In genomic region chr9:129757045-129757444, GRCh38 we compare ENCODE assay signal across 19 cellular contexts. TPM values are rescaled to one million over a fixed set of nuclear protein-coding genes. Genes with fewer than 3 reads are reported as not detected.
DNase-seq lines count a peak whose midpoint lies in the region; ATAC-seq, FAIRE-seq and TF ChIP-seq lines count a peak whose summit lies in the region.
"Had no signal": no experiment of that assay in that cellular context is flagged by ENCODE, and none has a peak within 500 bp of the region (broad histone marks: within the 10 kb centered on the region; RNA-seq: fewer than 3 reads in every experiment).

No MANE protein-coding gene starts in this region.

- no peak overlapping the region for H3K27ac ChIP-seq in GM12878 (ENCODE audit: control insufficient read depth, insufficient read depth)
- H3K27ac ChIP-seq: gastrocnemius medialis had no signal

- H3K27me3 ChIP-seq in GM12878 (replicated peaks in 1 of 2; ENCODE audit: control insufficient read depth in 2 of 2, insufficient read depth in 2 of 2, low read length in 1 of 2) = no peaks in the 10 kb centered on the region; a peak in 1 of 4 replicates
- H3K27me3 ChIP-seq in HAP-1 (ENCODE audit: low read depth) = no peaks in the 10 kb centered on the region; the same call in 1 of the 2 replicates
- H3K27me3 ChIP-seq: BE2C, testis had no signal

- DNase-seq in GM19239 (ENCODE audit: insufficient read length, low spot score) = peak; percentile 29
- peak; percentile 8 to 52 for DNase-seq in NOMO-1 (lab: John Stamatoyannopoulos, UW; ENCODE audit: unreplicated experiment in 2 of 2)
- no peak for DNase-seq in GM12878 (ENCODE audit: low read depth, low spot score)
- DNase-seq in progenitor cell of endocrine pancreas (ENCODE audit: low spot score, unreplicated experiment) = no peak
- no peak for DNase-seq in NCI-H2196 (lab: John Stamatoyannopoulos, UW; ENCODE audit: unreplicated experiment)
- DNase-seq in HAP-1 (ENCODE audit: low spot score in 2 of 2) = no peak
- DNase-seq in GM12892 (ENCODE audit: insufficient read length) = no peak
- DNase-seq: activated effector memory CD4-positive, alpha-beta T cell treated with anti-CD3 and anti-CD28 coated beads, Interleukin-2, amount 50 U/mL, for 16 hours; BE2C; DMS53; gastrocnemius medialis; HFFc6; Karpas-422; NCI-H146; NCI-H226; SHP77; T-helper 2 cell; testis had no signal

- POLR2A ChIA-PET in GM12878 (lab: Charles Lee) = no interaction called here

- H3K79me2 ChIP-seq in GM12878 (ENCODE audit: control insufficient read depth, insufficient read depth, low read length) = no peaks in the 10 kb centered on the region

- FAIRE-seq in GM19239 (lab: Jason Lieb, UNC) (no peak), GM12878 (lab: Jason Lieb, UNC) (no peak), GM12892 (lab: Jason Lieb, UNC) (no peak)

- H3K9me3 ChIP-seq in GM12878 (replicated peaks; ENCODE audit: control insufficient read depth, insufficient read depth, low read length) (no peaks in the 10 kb centered on the region), HAP-1 (no peaks in the 10 kb centered on the region)
- H3K9me3 ChIP-seq: BE2C, gastrocnemius medialis, testis had no signal

- no TSS peak for BruUV-seq in GM12878 (replicated peaks; lab: Mats Ljungman, UMichigan)

- peak overlapping the region; percentile 42 for H3K27ac Mint-ChIP-seq in progenitor cell of endocrine pancreas
- H3K27ac Mint-ChIP-seq: HFFc6 had no signal

- H3K4me3 ChIP-seq in GM12878 (no peak overlapping the region), HAP-1 (no peak overlapping the region)
- H3K4me3 ChIP-seq: gastrocnemius medialis, testis had no signal

- H3K27me3 Mint-ChIP-seq in progenitor cell of endocrine pancreas = peaks cover 36% of the 10 kb centered on the region

- WGBS in GM12878 (ENCODE audit: insufficient coverage, insufficient replicate concordance, low lambda C conversion rate, missing lambda C conversion rate) = 31% methylated on average over 9 of the region's 9 CpGs

- intact Hi-C loops in GM12878 (cut with micrococcal nuclease; ENCODE audit: unreplicated experiment) = no loop called here

- RAD21 ChIA-PET in GM12878 (lab: Charles Lee; ENCODE audit: unreplicated experiment) = interaction anchor here (1.0 kb wide), 1 partner anchor 30 kb away, joined by 3 read pairs; no protein-coding TSS in a partner anchor

- in situ Hi-C loops in GM12878 (cut with MboI) (no loop called here), HAP-1 (cut with MboI; ENCODE audit: low sequenced_read_pairs) (no loop called here)

- H3K9me3 Mint-ChIP-seq in progenitor cell of endocrine pancreas (ENCODE audit: low read depth) = no peaks in the 10 kb centered on the region
- H3K9me3 Mint-ChIP-seq: HFFc6 had no signal

- H3K4me1 Mint-ChIP-seq in progenitor cell of endocrine pancreas (ENCODE audit: low read depth) = peaks cover 6% of the 10 kb centered on the region

- ATAC-seq in GM12878 = peak; percentile 24; the same call in 1 of the 3 replicates
- ATAC-seq: gastrocnemius medialis, left lobe of liver had no signal

- H3K4me2 ChIP-seq in GM12878 (ENCODE audit: control insufficient read depth, insufficient read depth) = peak overlapping the region; percentile 7; the same call in 1 of the 2 replicates

- CTCF ChIA-PET in GM12878 (lab: Yijun Ruan, JAX) = interaction anchor here (1.6 to 2.2 kb wide), 2 partner anchors 19 to 31 kb away, joined by 4 to 8 read pairs; no protein-coding TSS in a partner anchor

- no peak overlapping the region for H2AFZ ChIP-seq in GM12878 (ENCODE audit: control insufficient read depth, low read depth, low read length)

- no peak overlapping the region for H3K4me3 Mint-ChIP-seq in progenitor cell of endocrine pancreas (ENCODE audit: low read depth)
- H3K4me3 Mint-ChIP-seq: HFFc6 had no signal

- H3K36me3 ChIP-seq in GM12878 (ENCODE audit: control insufficient read depth in 2 of 2, insufficient read depth in 2 of 2, low read length in 1 of 2) (no peaks in the 10 kb centered on the region), HAP-1 (replicated peaks) (no peaks in the 10 kb centered on the region)
- H3K36me3 ChIP-seq: BE2C, gastrocnemius medialis had no signal

- SMC1A ChIA-PET in GM12878 (lab: Charles Lee; ENCODE audit: uncharacterized antibody, unreplicated experiment) = no interaction called here

- no peak for TF ChIP-seq CTCF in GM12878 (IDR thresholded peaks at IDR 0.05 in 2 of 3, conservative IDR thresholded peaks at IDR 0.05 in 1 of 3; ENCODE audit: control insufficient read depth in 2 of 3, extremely low read depth in 1 of 3, insufficient read depth in 1 of 3, low read depth in 3 of 3, low read length in 3 of 3)
- no peak for TF ChIP-seq CTCF in progenitor cell of endocrine pancreas (IDR thresholded peaks at IDR 0.05; ENCODE audit: unreplicated experiment)

- no peaks in the 10 kb centered on the region for H4K20me1 ChIP-seq in GM12878 (ENCODE audit: control insufficient read depth, insufficient read depth)

- TF ChIP-seq RAD21 in GM12878 (IDR thresholded peaks at IDR 0.05; ENCODE audit: insufficient read depth, low read depth, low read length) = no peak

- no peak overlapping the region for H3K9ac ChIP-seq in GM12878 (ENCODE audit: control insufficient read depth, insufficient read depth, low read length)

- TF ChIP-seq EP300 in GM12878 (IDR thresholded peaks at IDR 0.05; ENCODE audit: borderline replicate concordance in 1 of 2, control insufficient read depth in 1 of 2, low read depth in 2 of 2, low read length in 2 of 2) = no peak

- H3K36me3 Mint-ChIP-seq in progenitor cell of endocrine pancreas (ENCODE audit: insufficient read depth) = no peaks in the 10 kb centered on the region

- TF ChIP-seq POLR2A in GM12878 (IDR thresholded peaks at IDR 0.05; ENCODE audit: low read depth, low read length) (no peak), GM12892 (IDR thresholded peaks at IDR 0.05; ENCODE audit: low read depth, low read length) (no peak)

- H3K4me1 ChIP-seq in GM12878 (ENCODE audit: control insufficient read depth, insufficient read depth, low read length) (peaks cover 5% of the 10 kb centered on the region; the same call in 1 of the 2 replicates), HAP-1 (peaks cover 10% of the 10 kb centered on the region)

TF ChIP-seq in GM12878, 131 proteins besides CTCF, POLR2A, EP300 and RAD21 (continues in another document):
- TF ChIP-seq FOXM1 (IDR thresholded peaks at IDR 0.05; ENCODE audit: low read depth, low read length) (no peak), NFIC (IDR thresholded peaks at IDR 0.05; ENCODE audit: low read depth, low read length) (no peak), POU2F2 (IDR thresholded peaks at IDR 0.05; ENCODE audit: borderline replicate concordance, low read depth, low read length) (no peak), ZNF217 (IDR thresholded peaks at IDR 0.05) (no peak), PAX8 (IDR thresholded peaks at IDR 0.05) (no peak), CHD4 (IDR thresholded peaks at IDR 0.05) (no peak)

RNA-seq across cellular contexts. Expression of gene PTGES, which starts 4.2 kb away (rescaled TPM):
- not detected in 2 replicates for total RNA-seq in GM12878 (2013; cell fraction: nucleolus; rRNA removed)
- 0.11 TPM in 1 of 2 replicates, not detected in the other for total RNA-seq in GM12878 (2014; rRNA removed)
- total RNA-seq in GM12878 (2014; rRNA removed; fragmentation: Illumina TruSeq; extraction: Trizol) = not detected in 2 replicates
- not detected in 2 replicates for total RNA-seq in GM12878 (2021)
- not detected for polyA plus RNA-seq in GM12878 (2011; ENCODE audit: low read depth)
- 0.37 and 0.57 TPM in 2 replicates for polyA plus RNA-seq in GM12878 (2011; rRNA removed)
- polyA plus RNA-seq in GM12878 (2011; cell fraction: cytosol; rRNA removed) = 0.89 and 1.3 TPM in 2 replicates
- polyA plus RNA-seq in GM12878 (2011; cell fraction: nucleus; rRNA removed) = 0.18 and 0.28 TPM in 2 replicates
- polyA plus RNA-seq in GM12878 (2012) = 0.08 TPM in 1 of 2 replicates, not detected in the other
- not detected in 2 replicates for polyA plus RNA-seq in GM12878 (2014; fragmentation: Illumina TruSeq; extraction: Trizol)
- not detected for polyA plus RNA-seq in GM12878 (2014; fragmentation: Nextera tagmentation; extraction: Ambion mirVana)
- polyA plus RNA-seq in GM12878 (2014; rRNA removed) = not detected in 2 replicates
- not detected for polyA plus RNA-seq in GM12878 (2016; fragmentation: Nextera tagmentation; extraction: Ambion mirVana)
- polyA minus RNA-seq in GM12878 (2011; rRNA and poly(A)+ RNA removed) = 0.29 and 1.1 TPM in 2 replicates
- polyA minus RNA-seq in GM12878 (2011; cell fraction: cytosol; rRNA and poly(A)+ RNA removed) = 1.9 and 2.4 TPM in 2 replicates
- 0.24 and 0.48 TPM in 2 replicates for polyA minus RNA-seq in GM12878 (2011; cell fraction: nucleus; rRNA and poly(A)+ RNA removed)
- total RNA-seq in progenitor cell of endocrine pancreas = 0.19 TPM in 1 of 2 replicates, not detected in the other
- not detected for polyA plus RNA-seq in GM12892 (2012; ENCODE audit: missing spikeins)
- total RNA-seq: left lobe of liver had no signal

RNA-seq across cellular contexts. Expression of gene TOR1B, which starts 45.9 kb away (rescaled TPM):
- total RNA-seq in GM12878 (2013; cell fraction: nucleolus; rRNA removed) = 35.2 and 38.1 TPM in 2 replicates
- total RNA-seq in GM12878 (2014; rRNA removed) (10.7 and 12.3 TPM in 2 replicates), GM12878 (2014; rRNA removed; fragmentation: Illumina TruSeq; extraction: Trizol) (9.3 and 10.3 TPM in 2 replicates), GM12878 (2021) (11.3 and 11.6 TPM in 2 replicates), progenitor cell of endocrine pancreas (14.7 and 19.8 TPM in 2 replicates)
- 4.9 TPM for polyA plus RNA-seq in GM12878 (2011; ENCODE audit: low read depth)
- polyA plus RNA-seq in GM12878 (2011; rRNA removed) (17.5 and 18.8 TPM in 2 replicates), GM12878 (2014; fragmentation: Illumina TruSeq; extraction: Trizol) (8.8 and 10.6 TPM in 2 replicates), GM12878 (2014; fragmentation: Nextera tagmentation; extraction: Ambion mirVana) (1 to 10 TPM; 1.8 to 2.4 TPM), GM12878 (2014; rRNA removed) (10.6 and 11.7 TPM in 2 replicates), GM12878 (2016; fragmentation: Nextera tagmentation; extraction: Ambion mirVana) (1 to 10 TPM; 6.3 to 7.3 TPM)
- polyA plus RNA-seq in GM12878 (2011; cell fraction: cytosol; rRNA removed) = 16.7 and 17.6 TPM in 2 replicates
- 13.3 and 14.5 TPM in 2 replicates for polyA plus RNA-seq in GM12878 (2011; cell fraction: nucleus; rRNA removed)
- 8.5 and 11.1 TPM in 2 replicates for polyA plus RNA-seq in GM12878 (2012)
- 10.7 and 16.0 TPM in 2 replicates for polyA minus RNA-seq in GM12878 (2011; rRNA and poly(A)+ RNA removed)
- 4.7 and 5.3 TPM in 2 replicates for polyA minus RNA-seq in GM12878 (2011; cell fraction: cytosol; rRNA and poly(A)+ RNA removed)
- 6.2 and 9.9 TPM in 2 replicates for polyA minus RNA-seq in GM12878 (2011; cell fraction: nucleus; rRNA and poly(A)+ RNA removed)
- polyA plus RNA-seq in GM12892 (2012; ENCODE audit: missing spikeins) = 9.5 TPM

Comparison
In these comparisons a context has a peak if more than half of its experiments do, and no peak if none do; other contexts are left out.
1. DNase-seq: peak in GM19239 (single experiment) and NOMO-1 (2 of 2); none in GM12878 (single experiment), progenitor cell of endocrine pancreas (single experiment), NCI-H2196 (single experiment), HAP-1 (0 of 2) and GM12892 (single experiment).